Comparison of ENCODE assay signal across 28 cellular contexts in genomic region chr3:168398371-168399030, GRCh38.
DNase-seq lines count a peak whose midpoint lies in the region; ATAC-seq and TF ChIP-seq lines count a peak whose summit lies in the region.
"Had no signal": no experiment of that assay in that cellular context is flagged by ENCODE, and none has a peak within 500 bp of the region (broad histone marks: within the 10 kb centered on the region; RNA-seq: fewer than 3 reads in every experiment).

No MANE protein-coding gene starts in this region.

- H3K4me1 ChIP-seq in GM23248 (ENCODE audit: insufficient read depth) (no peaks in the 10 kb centered on the region), smooth muscle cell (ENCODE audit: low read depth) (peaks cover 7% of the 10 kb centered on the region)
- H3K4me1 ChIP-seq: testis had no signal

- ATAC-seq in GM18867 (IDR thresholded peaks at IDR 0.05; ENCODE audit: unreplicated experiment) = no peak
- ATAC-seq: stimulated activated naive B cell treated with anti-CD40 and anti-IgM and Interleukin-4, amounts not matched to agents 10 μg/mL and 1 μg/mL and 100 μg/mL, for 72 hours had no signal

- H3F3A ChIP-seq in GM23248 (ENCODE audit: insufficient read depth) (no peaks in the 10 kb centered on the region), smooth muscle cell (ENCODE audit: low read depth) (no peaks in the 10 kb centered on the region)

- H3K9me3 ChIP-seq in GM23248 (ENCODE audit: low read depth) (no peaks in the 10 kb centered on the region), smooth muscle cell (replicated peaks; ENCODE audit: low read depth) (no peaks in the 10 kb centered on the region)
- H3K9me3 ChIP-seq: testis had no signal

- H2AFZ ChIP-seq in GM23248 (no peak overlapping the region), smooth muscle cell (ENCODE audit: low read depth) (no peak overlapping the region)
- H2AFZ ChIP-seq: hepatocyte had no signal

- no peaks in the 10 kb centered on the region for H3K79me2 ChIP-seq in GM23248 (ENCODE audit: insufficient read depth)
- H3K79me2 ChIP-seq in smooth muscle cell (ENCODE audit: low read depth) = no peaks in the 10 kb centered on the region
- H3K79me2 ChIP-seq: hepatocyte had no signal

- H3K27ac Mint-ChIP-seq in nephron progenitor cell = no peak overlapping the region
- H3K27ac Mint-ChIP-seq: HFFc6; memory B cell; stimulated activated naive B cell treated with anti-CD40 and anti-IgM and Interleukin-4, amounts not matched to agents 10 μg/mL and 1 μg/mL and 100 μg/mL, for 72 hours had no signal

- H4K20me1 ChIP-seq in GM23248 (ENCODE audit: insufficient read depth) = no peaks in the 10 kb centered on the region
- no peaks in the 10 kb centered on the region for H4K20me1 ChIP-seq in smooth muscle cell (ENCODE audit: low read depth)

- H3K4me1 Mint-ChIP-seq in nephron progenitor cell = no peaks in the 10 kb centered on the region
- H3K4me1 Mint-ChIP-seq: central memory CD8-positive, alpha-beta T cell; memory B cell; stimulated activated naive B cell treated with anti-CD40 and anti-IgM and Interleukin-4, amounts not matched to agents 10 μg/mL and 1 μg/mL and 100 μg/mL, for 72 hours had no signal

- DNase-seq in GM23248 (peak; percentile 3), amniotic epithelial cell (ENCODE audit: low read depth) (peak; percentile 4), fibroblast of peridontal ligament (ENCODE audit: extremely low read depth) (peak; percentile 2), smooth muscle cell (lab: John Stamatoyannopoulos, UW; ENCODE audit: unreplicated experiment) (no peak), MV-4-11 (lab: John Stamatoyannopoulos, UW) (no peak), nephron progenitor cell (no peak)
- DNase-seq: activated CD4-positive, alpha-beta T cell treated with anti-CD3 and anti-CD28 coated beads for 4 hours; activated CD8-positive, alpha-beta memory T cell treated with anti-CD3 and anti-CD28 coated beads for 24 hours; activated gamma-delta T cell treated with Interleukin-2 at 50 U/mL for 16 hours; activated T-cell treated with anti-CD3 and anti-CD28 coated beads, Interleukin-2, amount 50 U/mL, for 1 hour; AML-193; DMS153; HFFc6; NCI-H1694 treated with DMSO at 0.1 percent for 48 hours; NCI-H2171 treated with DMSO at 0.1 percent for 48 hours; NCI-H69; nucleus accumbens; small intestine; stimulated activated CD4-positive, alpha-beta T cell treated with anti-CD3 and anti-CD28 coated beads, Interleukin-2, amount 100 ng/mL, for 48 hours; stimulated activated naive B cell treated with anti-CD40 and anti-IgM and Interleukin-4, amounts not matched to agents 10 μg/mL and 1 μg/mL and 100 μg/mL, for 72 hours; testis had no signal

- no peak overlapping the region for H3K4me3 Mint-ChIP-seq in nephron progenitor cell
- H3K4me3 Mint-ChIP-seq: central memory CD8-positive, alpha-beta T cell; HFFc6; memory B cell; stimulated activated naive B cell treated with anti-CD40 and anti-IgM and Interleukin-4, amounts not matched to agents 10 μg/mL and 1 μg/mL and 100 μg/mL, for 72 hours had no signal

- H3K4me2 ChIP-seq in GM23248 (ENCODE audit: unreplicated experiment) = no peak overlapping the region
- peak overlapping the region; percentile 55 for H3K4me2 ChIP-seq in smooth muscle cell
- H3K4me2 ChIP-seq: hepatocyte, KMS-11 had no signal

- no peaks in the 10 kb centered on the region for H3K27me3 Mint-ChIP-seq in nephron progenitor cell (ENCODE audit: low read depth, poor library complexity)
- H3K27me3 Mint-ChIP-seq: central memory CD8-positive, alpha-beta T cell; memory B cell; stimulated activated naive B cell treated with anti-CD40 and anti-IgM and Interleukin-4, amounts not matched to agents 10 μg/mL and 1 μg/mL and 100 μg/mL, for 72 hours had no signal

- no peak overlapping the region for H3K4me3 ChIP-seq in GM23248
- H3K4me3 ChIP-seq in smooth muscle cell = no peak overlapping the region
- H3K4me3 ChIP-seq: hepatocyte, SK-N-MC, testis had no signal

- H3K9ac ChIP-seq in GM23248 (no peak overlapping the region), smooth muscle cell (ENCODE audit: low read depth) (no peak overlapping the region)
- H3K9ac ChIP-seq: KMS-11 had no signal

- H3K27me3 ChIP-seq in GM23248 (replicated peaks; ENCODE audit: insufficient read depth) = no peaks in the 10 kb centered on the region
- H3K27me3 ChIP-seq in smooth muscle cell (ENCODE audit: low read depth) = no peaks in the 10 kb centered on the region
- H3K27me3 ChIP-seq: hepatocyte, testis had no signal

- no peaks in the 10 kb centered on the region for H3K9me3 Mint-ChIP-seq in nephron progenitor cell
- H3K9me3 Mint-ChIP-seq: memory B cell; stimulated activated naive B cell treated with anti-CD40 and anti-IgM and Interleukin-4, amounts not matched to agents 10 μg/mL and 1 μg/mL and 100 μg/mL, for 72 hours had no signal

- TF ChIP-seq CTCF in smooth muscle cell (IDR thresholded peaks at IDR 0.05; ENCODE audit: borderline replicate concordance, insufficient read depth, poor library complexity, severe bottlenecking) (no peak), nephron progenitor cell (IDR thresholded peaks at IDR 0.05) (no peak)

- no peaks in the 10 kb centered on the region for H3K9me2 ChIP-seq in GM23248 (ENCODE audit: insufficient read depth)

- no peaks in the 10 kb centered on the region for H3K36me3 Mint-ChIP-seq in nephron progenitor cell (ENCODE audit: low read depth)
- H3K36me3 Mint-ChIP-seq: memory B cell; stimulated activated naive B cell treated with anti-CD40 and anti-IgM and Interleukin-4, amounts not matched to agents 10 μg/mL and 1 μg/mL and 100 μg/mL, for 72 hours had no signal

- H3K36me3 ChIP-seq in GM23248 (ENCODE audit: low read depth) = no peaks in the 10 kb centered on the region
- no peaks in the 10 kb centered on the region for H3K36me3 ChIP-seq in smooth muscle cell (ENCODE audit: low read depth)

- H3K27ac ChIP-seq in GM23248 = no peak overlapping the region
- H3K27ac ChIP-seq in smooth muscle cell (ENCODE audit: low read depth) = no peak overlapping the region
- H3K27ac ChIP-seq: hepatocyte, KMS-11, RWPE1, SK-N-MC, testis had no signal

- in situ Hi-C loops in GM23248 (cut with MboI) = no loop called here

Comparison
In these comparisons a context has a peak if more than half of its experiments do, and no peak if none do; other contexts are left out.
1. DNase-seq: peak in GM23248 (single experiment), amniotic epithelial cell (single experiment) and fibroblast of peridontal ligament (single experiment); none in smooth muscle cell (single experiment), MV-4-11 (single experiment) and nephron progenitor cell (single experiment).